In the genomic region with DNA sequence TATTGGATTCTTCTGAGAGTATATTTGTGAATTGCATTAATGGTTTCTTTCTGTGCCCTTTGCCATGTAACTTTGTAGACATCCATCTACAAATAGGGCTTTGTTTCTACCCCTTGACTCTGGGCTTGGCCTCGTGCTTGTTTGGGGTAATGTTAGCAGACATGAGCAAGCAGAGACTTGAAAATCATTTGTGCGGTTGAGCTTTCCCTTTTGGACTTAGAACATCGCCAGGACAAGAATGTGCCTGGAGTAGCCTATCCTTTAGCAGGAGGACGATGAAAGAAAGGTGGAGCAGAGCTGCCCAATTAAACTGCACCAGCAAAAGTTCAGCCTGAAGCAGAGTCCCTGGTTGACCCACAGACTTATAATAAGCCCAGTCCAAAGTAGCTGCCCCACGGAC, we compare ENCODE assay signal across 25 cellular contexts.
"Had no signal": no experiment of that assay in that cellular context is flagged by ENCODE, and none has a peak within 500 bp of the region (broad histone marks: within the 10 kb centered on the region; RNA-seq: fewer than 3 reads in every experiment).

No MANE protein-coding gene starts in this region.

- H3K36me3 Mint-ChIP-seq: naive thymus-derived CD4-positive, alpha-beta T cell; stimulated activated effector memory CD8-positive, alpha-beta T cell treated with anti-CD3 and anti-CD28 coated beads, Interleukin-12 subunit alpha, Interleukin-12 subunit beta, amount 100 ng/mL, for 72 hours had no signal

- H3K9me3 ChIP-seq: colonic mucosa, gastrocnemius medialis, heart left ventricle, left lung, psoas muscle, sigmoid colon, stomach, thyroid gland, vagina had no signal

- H3K79me2 ChIP-seq: hepatocyte had no signal

- H3K4me2 ChIP-seq: hepatocyte, neural progenitor cell had no signal

- H3K27me3 Mint-ChIP-seq: dendritic cell treated with granulocyte-macrophage colony-stimulating factor and Interleukin-4, amounts not matched to agents 40 ng/mL and 50 ng/mL, for 4 days had no signal

- H3K9ac ChIP-seq: neural progenitor cell had no signal

- H3K4me1 Mint-ChIP-seq: naive thymus-derived CD4-positive, alpha-beta T cell; neural progenitor cell; stimulated activated effector memory CD8-positive, alpha-beta T cell treated with anti-CD3 and anti-CD28 coated beads, Interleukin-12 subunit alpha, Interleukin-12 subunit beta, amount 100 ng/mL, for 72 hours had no signal

- H3K9me3 Mint-ChIP-seq: nephron; stimulated activated effector memory CD8-positive, alpha-beta T cell treated with anti-CD3 and anti-CD28 coated beads, Interleukin-12 subunit alpha, Interleukin-12 subunit beta, amount 100 ng/mL, for 72 hours had no signal

- DNase-seq: colonic mucosa; effector CD8-positive, alpha-beta T cell; endodermal cell; gastrocnemius medialis; heart left ventricle; left cardiac atrium; left lung; mesendoderm; midbrain; naive thymus-derived CD4-positive, alpha-beta T cell; psoas muscle; right cardiac atrium; sigmoid colon; stimulated activated CD4-positive, alpha-beta T cell treated with anti-CD3 and anti-CD28 coated beads, Interleukin-2, amount 100 ng/mL, for 24 hours; stimulated activated CD4-positive, alpha-beta T cell treated with anti-CD3 and anti-CD28 coated beads, Interleukin-4, amount 100 ng/mL, for 24 hours; stimulated activated naive CD4-positive, alpha-beta T cell treated with Interleukin-2 at 50 U/mL for 16 hours; stomach; thyroid gland; trophoblast cell had no signal

- H3K27ac Mint-ChIP-seq: dendritic cell treated with granulocyte-macrophage colony-stimulating factor and Interleukin-4, amounts not matched to agents 40 ng/mL and 50 ng/mL, for 4 days; endodermal cell; naive thymus-derived CD4-positive, alpha-beta T cell; nephron; neural progenitor cell; stimulated activated effector memory CD8-positive, alpha-beta T cell treated with anti-CD3 and anti-CD28 coated beads, Interleukin-12 subunit alpha, Interleukin-12 subunit beta, amount 100 ng/mL, for 72 hours had no signal

- H3K4me1 ChIP-seq: colonic mucosa, gastrocnemius medialis, heart left ventricle, left lung, psoas muscle, stomach, thyroid gland, vagina had no signal

- H3K4me3 Mint-ChIP-seq: dendritic cell treated with granulocyte-macrophage colony-stimulating factor and Interleukin-4, amounts not matched to agents 40 ng/mL and 50 ng/mL, for 4 days; endodermal cell; naive thymus-derived CD4-positive, alpha-beta T cell; nephron; neural progenitor cell; stimulated activated effector memory CD8-positive, alpha-beta T cell treated with anti-CD3 and anti-CD28 coated beads, Interleukin-12 subunit alpha, Interleukin-12 subunit beta, amount 100 ng/mL, for 72 hours had no signal

- H3K4me3 ChIP-seq: colonic mucosa, gastrocnemius medialis, heart left ventricle, hepatocyte, left lung, neural progenitor cell, psoas muscle, sigmoid colon, stomach, thyroid gland, vagina had no signal

- H2AFZ ChIP-seq: hepatocyte, neural progenitor cell had no signal

- H3K36me3 ChIP-seq: colonic mucosa, gastrocnemius medialis, heart left ventricle, left lung, neural progenitor cell, sigmoid colon, stomach, thyroid gland, vagina had no signal

- H3K27ac ChIP-seq: colonic mucosa, gastrocnemius medialis, heart left ventricle, hepatocyte, left lung, neural progenitor cell, psoas muscle, sigmoid colon, stomach, thyroid gland, vagina had no signal

- H3K27me3 ChIP-seq: colonic mucosa, gastrocnemius medialis, heart left ventricle, hepatocyte, left lung, neural progenitor cell, sigmoid colon, stomach, thyroid gland, vagina had no signal
